8 cellular contexts compared by ENCODE assay signal in the genomic region with DNA sequence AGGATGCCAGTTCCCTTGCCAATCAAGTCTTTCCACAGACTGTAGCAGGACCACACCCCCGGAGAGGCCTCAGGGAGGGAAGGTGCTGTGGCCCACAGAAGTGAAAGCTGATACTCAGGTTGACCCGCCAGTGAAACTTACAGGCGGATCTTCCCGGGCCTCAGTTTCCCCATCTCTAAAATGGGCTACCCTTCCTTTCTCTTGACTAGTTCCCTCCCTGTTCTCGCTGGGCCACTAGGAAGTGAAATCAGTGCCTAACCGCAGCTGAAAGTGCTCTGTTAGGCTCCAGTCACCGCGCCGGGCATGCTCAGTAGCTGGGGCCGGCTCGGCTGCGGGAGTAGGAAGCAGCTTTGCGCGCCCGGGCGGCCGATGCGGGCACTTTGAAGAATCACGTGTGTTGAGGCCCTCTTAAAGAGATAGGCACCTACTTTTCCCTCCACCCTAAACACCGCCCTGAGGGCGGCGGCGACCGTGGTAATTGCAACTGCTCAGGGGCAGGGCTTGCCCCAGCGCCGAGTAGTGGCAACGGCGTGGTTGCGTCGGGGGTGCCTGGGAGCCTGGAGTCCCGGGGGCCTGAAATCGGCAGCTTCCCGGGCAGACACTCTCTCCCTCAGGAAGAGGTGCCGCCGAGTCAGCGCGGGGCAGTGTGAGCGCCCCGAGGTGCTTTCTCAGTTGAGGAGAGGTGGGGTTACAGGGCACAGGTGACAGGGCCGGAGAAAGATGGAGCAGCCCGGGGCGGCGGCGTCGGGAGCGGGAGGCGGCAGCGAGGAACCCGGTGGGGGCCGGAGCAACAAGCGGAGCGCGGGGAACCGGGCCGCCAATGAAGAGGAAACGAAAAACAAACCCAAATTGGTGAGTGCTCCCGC. TPM values are rescaled to one million over a fixed set of nuclear protein-coding genes. Genes with fewer than 3 reads are reported as not detected.
A peak's percentile ranks its signal among the peaks of the same experiment; 100 is the strongest.
DNase-seq lines count a peak whose midpoint lies in the region; ATAC-seq, FAIRE-seq and TF ChIP-seq lines count a peak whose summit lies in the region.

A gene (plus strand): TSS at position 504 of the 866 bp plus-strand sequence.

- peak; percentile 25 for DNase-seq in GM12891 (ENCODE audit: insufficient read length, low spot score)
- DNase-seq in NCI-H1417 (lab: John Stamatoyannopoulos, UW) = peak in 2 of 3 experiments; percentile 85 to 89
- DNase-seq in choroid plexus epithelial cell (ENCODE audit: low read depth) = peak; percentile 85
- peak; percentile 84 for DNase-seq in kidney tubule cell (ENCODE audit: low spot score)
- DNase-seq in stimulated activated CD4-positive, alpha-beta T cell treated with anti-CD3 and anti-CD28 coated beads, Interleukin-1b, Interleukin-23, amount 100 ng/mL, for 1 hour (ENCODE audit: low read depth in 2 of 2) = peak; percentile 12 to 13
- DNase-seq in COR-L47 (lab: John Stamatoyannopoulos, UW) = no peak

- peak within 1 kb of the TSS; percentile 73 for H3K4me3 ChIP-seq in choroid plexus epithelial cell (ENCODE audit: low read depth, low read length)

- TF ChIP-seq POLR2A in GM12891 (IDR thresholded peaks at IDR 0.05; ENCODE audit: low read depth, low read length) = no peak

- TF ChIP-seq CTCF in choroid plexus epithelial cell (conservative IDR thresholded peaks at IDR 0.05; ENCODE audit: low read depth, low read length) = peak; percentile 24

- ATAC-seq in HG02571 (IDR thresholded peaks at IDR 0.05; ENCODE audit: unreplicated experiment) = peak; percentile 81
- peak; percentile 87 to 88 for ATAC-seq in activated CD4-positive, CD25-positive, alpha-beta regulatory T cell treated with anti-CD3 and anti-CD28 coated beads, Interleukin-2, amount 50 U/mL, for 24 hours

- FAIRE-seq in GM12891 (lab: Jason Lieb, UNC) = peak; percentile 90

TF ChIP-seq in GM12891, 5 proteins besides CTCF, POLR2A, EP300 and RAD21:
- TF ChIP-seq POU2F2 (IDR thresholded peaks at IDR 0.05; ENCODE audit: low read depth, low read length) (no peak), TAF1 (IDR thresholded peaks at IDR 0.05; ENCODE audit: low read depth, low read length) (no peak), SPI1 (IDR thresholded peaks at IDR 0.05; ENCODE audit: low read depth, low read length) (peak; percentile 68)

RNA-seq across cellular contexts. Expression of the gene that starts here (rescaled TPM):
- 2.6 TPM for polyA plus RNA-seq in GM12891 (2012; ENCODE audit: low read depth, missing spikeins)
